Comparison of ENCODE assay signal across 3 cellular contexts in genomic region chrX:72360326-72360725, GRCh38. TPM values are rescaled to one million over a fixed set of nuclear protein-coding genes. Genes with fewer than 3 reads are reported as not detected.
"Had no signal": no experiment of that assay in that cellular context is flagged by ENCODE, and none has a peak within 500 bp of the region (broad histone marks: within the 10 kb centered on the region; RNA-seq: fewer than 3 reads in every experiment).

No MANE protein-coding gene starts in this region.

- DNase-seq: GDM1, GF-D8 had no signal

RNA-seq across cellular contexts. Expression of gene CITED1, which starts 54.6 kb away (rescaled TPM):
- total RNA-seq: GM12878 had no signal
